In genomic region chr4:24533364-24533763, GRCh38 we compare ENCODE assay signal across 13 cellular contexts.
"Had no signal": no experiment of that assay in that cellular context is flagged by ENCODE, and none has a peak within 500 bp of the region (broad histone marks: within the 10 kb centered on the region; RNA-seq: fewer than 3 reads in every experiment).

No MANE protein-coding gene starts in this region.

- H3K4me3 ChIP-seq: tibial artery had no signal

- H3K4me3 Mint-ChIP-seq: activated CD4-positive, alpha-beta T cell treated with anti-CD3 and anti-CD28 coated beads, Interleukin-2, amount 10 ng/mL, durations not matched to agents 24 days and 14 days; activated CD8-positive, alpha-beta T cell treated with anti-CD3 and anti-CD28 coated beads, Interleukin-2, amount 10 ng/mL, durations not matched to agents 7 days and 5 days; activated naive CD8-positive, alpha-beta T cell treated with anti-CD3 and anti-CD28 coated beads, Interleukin-2, amount 10 ng/mL, durations not matched to agents 7 days and 5 days; effector memory CD8-positive, alpha-beta T cell; naive thymus-derived CD8-positive, alpha-beta T cell; stimulated activated naive B cell treated with anti-CD40 and anti-IgM and Interleukin-4, amounts not matched to agents 10 μg/mL and 1 μg/mL and 100 μg/mL, for 72 hours had no signal

- H3K9me3 Mint-ChIP-seq: activated CD4-positive, alpha-beta T cell treated with anti-CD3 and anti-CD28 coated beads, Interleukin-2, amount 10 ng/mL, durations not matched to agents 24 days and 14 days; activated naive CD8-positive, alpha-beta T cell treated with anti-CD3 and anti-CD28 coated beads, Interleukin-2, amount 10 ng/mL, durations not matched to agents 7 days and 5 days; effector memory CD8-positive, alpha-beta T cell; naive thymus-derived CD8-positive, alpha-beta T cell; stimulated activated naive B cell treated with anti-CD40 and anti-IgM and Interleukin-4, amounts not matched to agents 10 μg/mL and 1 μg/mL and 100 μg/mL, for 72 hours had no signal

- DNase-seq: activated CD4-positive, alpha-beta T cell treated with anti-CD3 and anti-CD28 coated beads, Interleukin-2, amount 10 ng/mL, durations not matched to agents 24 days and 14 days; activated CD4-positive, CD25-positive, alpha-beta regulatory T cell; activated CD8-positive, alpha-beta T cell treated with anti-CD3 and anti-CD28 coated beads, Interleukin-2, amount 10 ng/mL, durations not matched to agents 7 days and 5 days; activated naive CD8-positive, alpha-beta T cell treated with anti-CD3 and anti-CD28 coated beads, Interleukin-2, amount 10 ng/mL, durations not matched to agents 7 days and 5 days; anterior cingulate cortex; dermis blood vessel endothelial cell; effector memory CD8-positive, alpha-beta T cell; erythroblast; islet precursor cell; naive thymus-derived CD8-positive, alpha-beta T cell; stimulated activated CD4-positive, alpha-beta T cell treated with anti-CD3 and anti-CD28 coated beads, Interleukin-2, amount 100 ng/mL, for 48 hours; stimulated activated naive B cell treated with anti-CD40 and anti-IgM and Interleukin-4, amounts not matched to agents 10 μg/mL and 1 μg/mL and 100 μg/mL, for 72 hours; tibial artery had no signal

- H3K27ac Mint-ChIP-seq: activated CD4-positive, alpha-beta T cell treated with anti-CD3 and anti-CD28 coated beads, Interleukin-2, amount 10 ng/mL, durations not matched to agents 24 days and 14 days; activated CD8-positive, alpha-beta T cell treated with anti-CD3 and anti-CD28 coated beads, Interleukin-2, amount 10 ng/mL, durations not matched to agents 7 days and 5 days; activated naive CD8-positive, alpha-beta T cell treated with anti-CD3 and anti-CD28 coated beads, Interleukin-2, amount 10 ng/mL, durations not matched to agents 7 days and 5 days; stimulated activated naive B cell treated with anti-CD40 and anti-IgM and Interleukin-4, amounts not matched to agents 10 μg/mL and 1 μg/mL and 100 μg/mL, for 72 hours had no signal

- H3K27me3 Mint-ChIP-seq: activated CD4-positive, alpha-beta T cell treated with anti-CD3 and anti-CD28 coated beads, Interleukin-2, amount 10 ng/mL, durations not matched to agents 24 days and 14 days; activated naive CD8-positive, alpha-beta T cell treated with anti-CD3 and anti-CD28 coated beads, Interleukin-2, amount 10 ng/mL, durations not matched to agents 7 days and 5 days; effector memory CD8-positive, alpha-beta T cell; naive thymus-derived CD8-positive, alpha-beta T cell; stimulated activated naive B cell treated with anti-CD40 and anti-IgM and Interleukin-4, amounts not matched to agents 10 μg/mL and 1 μg/mL and 100 μg/mL, for 72 hours had no signal

- H3K4me1 Mint-ChIP-seq: stimulated activated naive B cell treated with anti-CD40 and anti-IgM and Interleukin-4, amounts not matched to agents 10 μg/mL and 1 μg/mL and 100 μg/mL, for 72 hours had no signal

- H3K27me3 ChIP-seq: tibial artery had no signal

- ATAC-seq: activated CD8-positive, alpha-beta T cell treated with anti-CD3 and anti-CD28 coated beads, Interleukin-2, amount 10 ng/mL, durations not matched to agents 7 days and 5 days; effector memory CD8-positive, alpha-beta T cell; naive thymus-derived CD8-positive, alpha-beta T cell; stimulated activated naive B cell treated with anti-CD40 and anti-IgM and Interleukin-4, amounts not matched to agents 10 μg/mL and 1 μg/mL and 100 μg/mL, for 72 hours had no signal
